Comparison of ENCODE assay signal across 11 cellular contexts in genomic region chr1:155210304-155210703, GRCh38. TPM values are rescaled to one million over a fixed set of nuclear protein-coding genes. Genes with fewer than 3 reads are reported as not detected.
A peak's percentile ranks its signal among the peaks of the same experiment; 100 is the strongest.
DNase-seq lines count a peak whose midpoint lies in the region; TF ChIP-seq lines count a peak whose summit lies in the region.
"Had no signal": no experiment of that assay in that cellular context is flagged by ENCODE, and none has a peak within 500 bp of the region (broad histone marks: within the 10 kb centered on the region; RNA-seq: fewer than 3 reads in every experiment).

No MANE protein-coding gene starts in this region.

- no peak for TF ChIP-seq CTCF in A673 (conservative IDR thresholded peaks at IDR 0.05; ENCODE audit: low read depth, low read length)
- no peak for TF ChIP-seq CTCF in Calu3 (IDR thresholded peaks at IDR 0.05; ENCODE audit: unreplicated experiment)
- no peak for TF ChIP-seq CTCF in glutamatergic neuron (IDR thresholded peaks at IDR 0.05; ENCODE audit: partially characterized antibody, unreplicated experiment)

- H3K9ac ChIP-seq in SK-N-MC (ENCODE audit: insufficient read length) = no peak overlapping the region

- POLR2A ChIA-PET in A673 (lab: Charles Lee; ENCODE audit: low non-redundant PET) = no interaction called here

- H3K27me3 Mint-ChIP-seq in Calu3 (ENCODE audit: unreplicated experiment) (no peaks in the 10 kb centered on the region), glutamatergic neuron (ENCODE audit: unreplicated experiment) (peaks cover 20% of the 10 kb centered on the region)

- H3K36me3 Mint-ChIP-seq in Calu3 (ENCODE audit: insufficient read depth, unreplicated experiment) = peaks cover 25% of the 10 kb centered on the region
- H3K36me3 Mint-ChIP-seq in glutamatergic neuron (ENCODE audit: unreplicated experiment) = peaks cover 4% of the 10 kb centered on the region

- no peak for DNase-seq in A673 (ENCODE audit: low spot score)
- DNase-seq in Calu3 = no peak
- DNase-seq in SK-N-MC (ENCODE audit: low read depth, low spot score) = no peak
- no peak for DNase-seq in glutamatergic neuron
- no peak for DNase-seq in RPMI8226
- DNase-seq in 8988T = no peak
- DNase-seq in NCI-H1092 (lab: John Stamatoyannopoulos, UW) = no peak
- no peak for DNase-seq in NCI-H2227 (lab: John Stamatoyannopoulos, UW; ENCODE audit: unreplicated experiment)
- DNase-seq: lower lobe of right lung, NCI-H1417 treated with DMSO at 0.1 percent for 48 hours had no signal

- no peak overlapping the region for H3K27ac ChIP-seq in A673 (ENCODE audit: low read depth, low read length, poor library complexity, severe bottlenecking)
- H3K27ac ChIP-seq in SK-N-MC = no peak overlapping the region
- H3K27ac ChIP-seq: RWPE1 had no signal

- BruUV-seq in A673 (replicated peaks; lab: Mats Ljungman, UMichigan) (no TSS peak), Calu3 (replicated peaks; lab: Mats Ljungman, UMichigan) (no TSS peak)

- H3K4me1 Mint-ChIP-seq in Calu3 (ENCODE audit: low read depth, unreplicated experiment) (peaks cover 30% of the 10 kb centered on the region), glutamatergic neuron (ENCODE audit: low read depth, unreplicated experiment) (peaks cover 13% of the 10 kb centered on the region)

- no peaks in the 10 kb centered on the region for H3K27me3 ChIP-seq in A673 (replicated peaks; ENCODE audit: insufficient read depth, low read depth, low read length, poor library complexity)

- H3K4me1 ChIP-seq in A673 (ENCODE audit: insufficient read depth, low read length, poor library complexity, severe bottlenecking) = peaks cover 16% of the 10 kb centered on the region

- CTCF ChIA-PET in A673 (lab: Charles Lee) = no interaction called here
- CTCF ChIA-PET in Calu3 (lab: Charles Lee) = no interaction called here

- H3K4me3 Mint-ChIP-seq in Calu3 (ENCODE audit: low read depth, unreplicated experiment) (peak overlapping the region; percentile 98), glutamatergic neuron (ENCODE audit: unreplicated experiment) (peak overlapping the region; percentile 54)

- H3K9me3 Mint-ChIP-seq in Calu3 (ENCODE audit: low read depth, unreplicated experiment) (no peaks in the 10 kb centered on the region), glutamatergic neuron (ENCODE audit: unreplicated experiment) (peaks cover 26% of the 10 kb centered on the region)

- H3K4me3 ChIP-seq in A673 (ENCODE audit: low read depth, low read length, poor library complexity, severe bottlenecking) (peak overlapping the region; percentile 95), SK-N-MC (0 out of 2 replicates have a peak overlapping the region, but pooled peaks have one; percentile 95)

- no peaks in the 10 kb centered on the region for H3K36me3 ChIP-seq in A673 (ENCODE audit: insufficient read depth, low read length, poor library complexity, severe bottlenecking)
- H3K36me3 ChIP-seq in SK-N-MC (ENCODE audit: insufficient read depth, low read length) = no peaks in the 10 kb centered on the region

- H3K27ac Mint-ChIP-seq in Calu3 (ENCODE audit: unreplicated experiment) = no peak overlapping the region
- H3K27ac Mint-ChIP-seq in glutamatergic neuron (ENCODE audit: unreplicated experiment) = peak overlapping the region; percentile 6

- intact Hi-C loops in A673 (cut with micrococcal nuclease; ENCODE audit: unreplicated experiment) = no loop called here
- intact Hi-C loops in Calu3 (cut with micrococcal nuclease; ENCODE audit: unreplicated experiment) = no loop called here

- H3K9me3 ChIP-seq in A673 (ENCODE audit: low read depth, low read length, poor library complexity, severe bottlenecking) (no peaks in the 10 kb centered on the region), SK-N-MC (ENCODE audit: low read depth, low read length) (no peaks in the 10 kb centered on the region)
- H3K9me3 ChIP-seq: lower lobe of right lung had no signal

RNA-seq across cellular contexts. Expression of gene MTX1, which starts 1.8 kb away (rescaled TPM):
- 65.2 and 75.9 TPM in 2 replicates for total RNA-seq in A673 (2021)
- total RNA-seq in Calu3 (2022) = 58.9 and 60.0 TPM in 2 replicates
- total RNA-seq in glutamatergic neuron (ENCODE audit: unreplicated experiment) = 26.1 TPM

RNA-seq across cellular contexts. Expression of gene THBS3, which starts 2.6 kb away (rescaled TPM):
- total RNA-seq in A673 (2021) (23.2 and 29.7 TPM in 2 replicates), Calu3 (2022) (36.8 and 41.9 TPM in 2 replicates), glutamatergic neuron (ENCODE audit: unreplicated experiment) (377 TPM)

RNA-seq across cellular contexts. Expression of gene TRIM46, which starts 36.7 kb away (rescaled TPM):
- total RNA-seq in A673 (2021) (5.1 and 6.2 TPM in 2 replicates), Calu3 (2022) (1.1 and 1.8 TPM in 2 replicates), glutamatergic neuron (ENCODE audit: unreplicated experiment) (30.4 TPM)

RNA-seq across cellular contexts. Expression of gene KRTCAP2, which starts 37.2 kb away (rescaled TPM):
- total RNA-seq in A673 (2021) (162 and 179 TPM in 2 replicates), Calu3 (2022) (236 TPM in 2 replicates), glutamatergic neuron (ENCODE audit: unreplicated experiment) (108 TPM)

RNA-seq across cellular contexts. Expression of gene ENTREP3, which starts 45.0 kb away (rescaled TPM):
- total RNA-seq in A673 (2021) (72.5 and 75.5 TPM in 2 replicates), Calu3 (2022) (25.2 and 25.9 TPM in 2 replicates), glutamatergic neuron (ENCODE audit: unreplicated experiment) (51.2 TPM)
